ENCODE assay signal across 10 cellular contexts in genomic region chr1:19648689-19649088, GRCh38. TPM values are rescaled to one million over a fixed set of nuclear protein-coding genes. Genes with fewer than 3 reads are reported as not detected.
A peak's percentile ranks its signal among the peaks of the same experiment; 100 is the strongest.
DNase-seq lines count a peak whose midpoint lies in the region; ATAC-seq and TF ChIP-seq lines count a peak whose summit lies in the region.
"Had no signal": no experiment of that assay in that cellular context is flagged by ENCODE, and none has a peak within 500 bp of the region (broad histone marks: within the 10 kb centered on the region; RNA-seq: fewer than 3 reads in every experiment).

No MANE protein-coding gene starts in this region.

- no peak for TF ChIP-seq POLR2A in IMR-90 (IDR thresholded peaks at IDR 0.05; ENCODE audit: low read depth, low read length)

- no peak overlapping the region for H3K56ac ChIP-seq in IMR-90 (ENCODE audit: extremely low read depth, insufficient read depth, low read length)

- peak; percentile 33; the same call in 1 of the 2 replicates for TF ChIP-seq CTCF in IMR-90 (conservative IDR thresholded peaks at IDR 0.05; ENCODE audit: low read depth, low read length)

- no peak overlapping the region for H3K14ac ChIP-seq in IMR-90 (replicated peaks; ENCODE audit: low read depth, low read length)

- 100% methylated on average over 1 of the region's 11 CpGs; no CpG with 5 or more reads in 1 of the 2 experiments for WGBS in IMR-90 (ENCODE audit: extremely low coverage in 2 of 2, insufficient read length in 1 of 2), 2 experiments

- no peak overlapping the region for H4K5ac ChIP-seq in IMR-90 (ENCODE audit: low read depth, low read length)

- no peak overlapping the region for H2BK20ac ChIP-seq in IMR-90 (ENCODE audit: low read depth, low read length)

- peaks cover 4 to 59% of the 10 kb centered on the region in 2 experiments; a peak in 2 of 4 replicates for H3K79me1 ChIP-seq in IMR-90 (ENCODE audit: low read depth in 1 of 2, low read length in 2 of 2)

- H4K20me1 ChIP-seq in IMR-90 (ENCODE audit: insufficient read depth, low read length): peaks cover 49% of the 10 kb centered on the region

- H3K18ac ChIP-seq in IMR-90 (ENCODE audit: low read depth, low read length): no peak overlapping the region

- BruUV-seq in IMR-90 (replicated peaks; lab: Mats Ljungman, UMichigan): no TSS peak

- H4K91ac ChIP-seq in IMR-90 (ENCODE audit: insufficient read depth, low read depth, low read length): no peak overlapping the region

- H3K4me1 ChIP-seq in IMR-90 (ENCODE audit: control insufficient read depth, insufficient read depth, low read length): peaks cover 19% of the 10 kb centered on the region; the same call in 1 of the 2 replicates
- peaks cover 51% of the 10 kb centered on the region for H3K4me1 ChIP-seq in muscle layer of colon (ENCODE audit: insufficient read depth, low read length)

- H3K4me2 ChIP-seq in IMR-90 (ENCODE audit: low read depth, low read length): no peak overlapping the region

- no peak overlapping the region for H2BK15ac ChIP-seq in IMR-90 (ENCODE audit: low read depth, low read length)

- H2AK9ac ChIP-seq in IMR-90 (replicated peaks; ENCODE audit: low read depth, low read length, poor library complexity): peak overlapping the region; percentile 51

- dilution Hi-C loops in IMR-90 (cut with HindIII; ENCODE audit: low sequenced_read_pairs, unreplicated experiment): no loop called here

- intact Hi-C loops in IMR-90 (cut with micrococcal nuclease): no loop called here

- POLR2A ChIA-PET in IMR-90 (lab: Charles Lee; ENCODE audit: unreplicated experiment): no interaction called here

- H3K27ac ChIP-seq in IMR-90 (ENCODE audit: insufficient read depth, low read length) (no peak overlapping the region), muscle layer of colon (ENCODE audit: low read depth, low read length) (peak overlapping the region; percentile 16)

- no peak overlapping the region for H3K9ac ChIP-seq in IMR-90 (ENCODE audit: low read depth, low read length)
- H3K9ac ChIP-seq in muscle layer of colon (ENCODE audit: low read length): no peak overlapping the region

- H2AK5ac ChIP-seq in IMR-90 (ENCODE audit: low read depth, low read length): no peak overlapping the region

- no peaks in the 10 kb centered on the region for H3K27me3 ChIP-seq in IMR-90 (ENCODE audit: control insufficient read depth, insufficient read depth, low read length)
- no peaks in the 10 kb centered on the region for H3K27me3 ChIP-seq in muscle layer of colon (ENCODE audit: control insufficient read depth in 1 of 2, insufficient read depth in 2 of 2, low read length in 2 of 2)

- H3K36me3 ChIP-seq in IMR-90 (ENCODE audit: control insufficient read depth, insufficient read depth, low read length) (peaks cover 2% of the 10 kb centered on the region; the same call in 1 of the 2 replicates), muscle layer of colon (ENCODE audit: insufficient read depth, low read length) (no peaks in the 10 kb centered on the region)
- H3K36me3 ChIP-seq: spleen had no signal

- H3K9me1 ChIP-seq in IMR-90 (ENCODE audit: insufficient read depth, low read length): no peaks in the 10 kb centered on the region; the same call in 1 of the 2 replicates

- peak overlapping the region; percentile 11 for H2AFZ ChIP-seq in IMR-90 (replicated peaks; ENCODE audit: low read length, poor library complexity)

- H3K4me3 ChIP-seq in IMR-90 (ENCODE audit: insufficient read depth, low read depth, low read length) (no peak overlapping the region), muscle layer of colon (ENCODE audit: low read depth in 1 of 2, low read length in 2 of 2) (no peak overlapping the region)
- H3K4me3 ChIP-seq: spleen had no signal

- in situ Hi-C loops in IMR-90 (cut with MboI; ENCODE audit: low sequenced_read_pairs): loop anchor here (5.0 to 10.0 kb wide), 2 partner anchors 164 to 306 kb away; partner anchors contain the start of gene CAPZB

- H2BK120ac ChIP-seq in IMR-90 (ENCODE audit: low read depth, low read length): no peak overlapping the region

- H2BK5ac ChIP-seq in IMR-90 (ENCODE audit: low read depth, low read length, poor library complexity, severe bottlenecking): no peak overlapping the region

- H3K9me3 ChIP-seq in IMR-90 (ENCODE audit: control insufficient read depth, insufficient read depth, low read length): no peaks in the 10 kb centered on the region
- no peaks in the 10 kb centered on the region for H3K9me3 ChIP-seq in muscle layer of colon (ENCODE audit: low read length)
- H3K9me3 ChIP-seq: spleen had no signal

- DNase-seq in COLO668 (lab: John Stamatoyannopoulos, UW; ENCODE audit: unreplicated experiment) (peak; percentile 66), IMR-90 (no peak), epidermal melanocyte (ENCODE audit: insufficient read length, low spot score) (peak; percentile 15), Kasumi-1 (lab: John Stamatoyannopoulos, UW) (no peak), NCI-H774 (lab: John Stamatoyannopoulos, UW) (no peak), amniotic stem cell (lab: John Stamatoyannopoulos, UW) (no peak)
- DNase-seq in NK-92 treated with Interleukin-12 subunit alpha and Interleukin-12 subunit beta, amount 100 ng/mL, for 24 hours (lab: John Stamatoyannopoulos, UW): no peak
- DNase-seq: SHP77, spleen had no signal

- peak; percentile 30; the same call in 1 of the 2 replicates for TF ChIP-seq RAD21 in IMR-90 (IDR thresholded peaks at IDR 0.05; ENCODE audit: low read length)

- no peak for ATAC-seq in IMR-90 (ENCODE audit: low read depth)

- no peak overlapping the region for H3K23ac ChIP-seq in IMR-90 (ENCODE audit: low read depth, low read length)

- CTCF ChIA-PET in IMR-90 (lab: Yijun Ruan, JAX): interaction anchor here (0.5 to 1.0 kb wide), 2 partner anchors 148 to 624 kb away, joined by 3 to 4 read pairs; no protein-coding TSS in a partner anchor

- no peak overlapping the region for H3K4ac ChIP-seq in IMR-90 (ENCODE audit: low read depth, low read length)

- H4K8ac ChIP-seq in IMR-90 (ENCODE audit: low read depth in 2 of 2, low read length in 2 of 2): no peak overlapping the region

TF ChIP-seq in IMR-90, 13 proteins besides CTCF, POLR2A, EP300 and RAD21:
- no peak for TF ChIP-seq MAFK (IDR thresholded peaks at IDR 0.05; ENCODE audit: low read depth, low read length)
- no peak for TF ChIP-seq ELK1 (IDR thresholded peaks at IDR 0.05; ENCODE audit: borderline replicate concordance, low read depth, low read length)
- no peak for TF ChIP-seq NFE2L2 (IDR thresholded peaks at IDR 0.05; ENCODE audit: low read depth, low read length)
- no peak for TF ChIP-seq CHD1 (IDR thresholded peaks at IDR 0.05; ENCODE audit: low read depth, low read length)
- no peak for TF ChIP-seq RCOR1 (IDR thresholded peaks at IDR 0.05; ENCODE audit: insufficient replicate concordance, low read length)
- no peak for TF ChIP-seq USF2 (IDR thresholded peaks at IDR 0.05; ENCODE audit: low read depth, low read length)
- no peak for TF ChIP-seq RFX5 (IDR thresholded peaks at IDR 0.05; ENCODE audit: low read depth, low read length)
- TF ChIP-seq BHLHE40 (IDR thresholded peaks at IDR 0.05; ENCODE audit: low read depth, low read length): no peak
- TF ChIP-seq CEBPB (IDR thresholded peaks at IDR 0.05; ENCODE audit: low read depth, low read length): no peak
- no peak for TF ChIP-seq MAZ (IDR thresholded peaks at IDR 0.05; ENCODE audit: borderline replicate concordance, low read depth, low read length)
- no peak for TF ChIP-seq FOS (IDR thresholded peaks at IDR 0.05; ENCODE audit: low read depth, low read length)
- TF ChIP-seq MXI1 (IDR thresholded peaks at IDR 0.05; ENCODE audit: borderline replicate concordance, low read depth, low read length): no peak
- TF ChIP-seq SMC3 (IDR thresholded peaks at IDR 0.05; ENCODE audit: low read depth, low read length): no peak

RNA-seq across cellular contexts. Expression of gene NBL1, which starts 4.6 kb away (rescaled TPM):
- 12.5 and 14.0 TPM in 2 replicates for total RNA-seq in IMR-90 (2012; rRNA removed)
- polyA plus RNA-seq in IMR-90 (2012; rRNA removed): 54.2 and 62.7 TPM in 2 replicates
- 30.4 and 44.0 TPM in 2 replicates for polyA plus RNA-seq in IMR-90 (2012; cell fraction: cytosol; rRNA removed)
- 13.3 and 30.2 TPM in 2 replicates for polyA plus RNA-seq in IMR-90 (2012; cell fraction: nucleus; rRNA removed; ENCODE audit: low replicate concordance)

RNA-seq across cellular contexts. Expression of gene HTR6, which starts 16.0 kb away (rescaled TPM):
- total RNA-seq in IMR-90 (2012; rRNA removed): not detected in 2 replicates
- polyA plus RNA-seq in IMR-90 (2012; rRNA removed): not detected in 2 replicates
- not detected in 2 replicates for polyA plus RNA-seq in IMR-90 (2012; cell fraction: cytosol; rRNA removed)
- polyA plus RNA-seq in IMR-90 (2012; cell fraction: nucleus; rRNA removed; ENCODE audit: low replicate concordance): 0.08 TPM in 1 of 2 replicates, not detected in the other

Comparison
In these comparisons a context has a peak if more than half of its experiments do, and no peak if none do; other contexts are left out.
1. DNase-seq: peak in COLO668 (single experiment) and epidermal melanocyte (single experiment); none in IMR-90 (single experiment), Kasumi-1 (0 of 2), NCI-H774 (single experiment), amniotic stem cell (single experiment) and NK-92 treated with Interleukin-12 subunit alpha and Interleukin-12 subunit beta, amount 100 ng/mL, for 24 hours (single experiment).